7 cellular contexts compared by ENCODE assay signal in genomic region chr16:20595068-20595467, GRCh38. TPM values are rescaled to one million over a fixed set of nuclear protein-coding genes. Genes with fewer than 3 reads are reported as not detected.
"Had no signal": no experiment of that assay in that cellular context is flagged by ENCODE, and none has a peak within 500 bp of the region (broad histone marks: within the 10 kb centered on the region; RNA-seq: fewer than 3 reads in every experiment).

No MANE protein-coding gene starts in this region.

RNA-seq across cellular contexts. Expression of gene ACSM2B, which starts 18.9 kb away (rescaled TPM):
- total RNA-seq: subcutaneous adipose tissue, temporal lobe, thoracic aorta, transverse colon, upper lobe of right lung, ureter, vagina had no signal
